In the genomic region with DNA sequence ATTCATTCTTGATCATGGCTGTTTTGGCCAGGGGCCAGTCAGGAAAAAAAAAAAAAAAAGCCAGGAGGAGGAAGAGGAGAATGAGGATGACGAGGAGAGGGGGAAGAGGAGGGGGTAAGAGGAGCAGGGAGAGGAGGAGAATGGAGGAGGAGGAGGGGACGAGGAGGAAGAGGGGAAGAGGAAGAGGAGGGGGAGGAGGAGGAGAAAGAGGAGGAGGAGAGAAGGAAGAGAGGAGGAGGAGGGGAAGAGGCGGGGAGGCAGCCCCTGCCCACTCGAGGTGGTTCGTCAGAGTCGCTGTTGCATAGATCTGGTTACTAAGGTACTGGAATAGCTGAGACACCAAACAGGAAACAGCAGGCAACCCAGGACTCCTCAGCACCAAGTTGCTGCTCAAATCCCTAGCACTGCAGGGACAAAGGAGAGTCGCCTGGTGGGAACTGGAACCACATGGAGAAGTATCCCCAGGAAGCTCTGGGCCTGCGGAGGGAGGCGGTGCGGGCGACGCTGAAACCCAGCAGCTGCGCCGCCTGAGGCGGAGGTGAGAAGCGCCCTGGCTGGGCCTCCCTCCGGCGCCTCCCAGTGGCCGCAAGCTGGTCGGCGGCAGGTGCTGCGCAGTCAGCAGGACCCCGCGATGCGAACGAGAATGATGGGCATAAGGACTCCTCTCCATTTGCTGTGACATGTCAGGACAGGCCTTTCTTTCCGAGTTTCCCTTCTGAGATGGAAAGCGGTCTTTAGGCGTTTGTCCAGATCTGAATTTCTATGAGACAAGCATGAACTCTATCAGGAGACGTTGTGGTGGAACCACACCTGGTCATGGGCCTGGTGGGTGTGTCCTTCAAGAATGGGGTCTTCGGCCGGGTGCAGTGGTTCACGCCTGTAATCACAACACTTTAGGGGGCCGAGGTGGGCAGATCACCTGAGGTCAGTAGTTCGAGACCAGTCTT, we compare ENCODE assay signal across 1 cellular context.
TF ChIP-seq lines count a peak whose summit lies in the region.

No MANE protein-coding gene starts in this region.

TF ChIP-seq in K562, 482 proteins besides CTCF, POLR2A, EP300 and RAD21 (continued from another document):
- TF ChIP-seq, protein P1, sequence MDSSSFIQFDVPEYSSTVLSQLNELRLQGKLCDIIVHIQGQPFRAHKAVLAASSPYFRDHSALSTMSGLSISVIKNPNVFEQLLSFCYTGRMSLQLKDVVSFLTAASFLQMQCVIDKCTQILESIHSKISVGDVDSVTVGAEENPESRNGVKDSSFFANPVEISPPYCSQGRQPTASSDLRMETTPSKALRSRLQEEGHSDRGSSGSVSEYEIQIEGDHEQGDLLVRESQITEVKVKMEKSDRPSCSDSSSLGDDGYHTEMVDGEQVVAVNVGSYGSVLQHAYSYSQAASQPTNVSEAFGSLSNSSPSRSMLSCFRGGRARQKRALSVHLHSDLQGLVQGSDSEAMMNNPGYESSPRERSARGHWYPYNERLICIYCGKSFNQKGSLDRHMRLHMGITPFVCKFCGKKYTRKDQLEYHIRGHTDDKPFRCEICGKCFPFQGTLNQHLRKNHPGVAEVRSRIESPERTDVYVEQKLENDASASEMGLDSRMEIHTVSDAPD (CRISPR knock-in tag; IDR thresholded peaks at IDR 0.05): no peak
- TF ChIP-seq SP2 (IDR thresholded peaks at IDR 0.05; ENCODE audit: extremely low read depth, low read depth, low read length, poor library complexity, severe bottlenecking) (no peak), RBM25 (IDR thresholded peaks at IDR 0.05; ENCODE audit: low read depth, low read length, severe bottlenecking) (no peak), CBFB (CRISPR knock-in tag; IDR thresholded peaks at IDR 0.05) (no peak), CREB1 (IDR thresholded peaks at IDR 0.05) (no peak), CREB1 (CRISPR knock-in tag; IDR thresholded peaks at IDR 0.05) (peak; percentile 72), DNMT1 (IDR thresholded peaks at IDR 0.05) (no peak), EWSR1 (IDR thresholded peaks at IDR 0.05; ENCODE audit: borderline replicate concordance, low read depth, partially characterized antibody) (no peak), POLR2B (IDR thresholded peaks at IDR 0.05; ENCODE audit: low read depth, partially characterized antibody) (no peak), RBM14 (IDR thresholded peaks at IDR 0.05; ENCODE audit: borderline replicate concordance, insufficient read depth, low read depth, low read length) (no peak)
- TF ChIP-seq, protein P2, sequence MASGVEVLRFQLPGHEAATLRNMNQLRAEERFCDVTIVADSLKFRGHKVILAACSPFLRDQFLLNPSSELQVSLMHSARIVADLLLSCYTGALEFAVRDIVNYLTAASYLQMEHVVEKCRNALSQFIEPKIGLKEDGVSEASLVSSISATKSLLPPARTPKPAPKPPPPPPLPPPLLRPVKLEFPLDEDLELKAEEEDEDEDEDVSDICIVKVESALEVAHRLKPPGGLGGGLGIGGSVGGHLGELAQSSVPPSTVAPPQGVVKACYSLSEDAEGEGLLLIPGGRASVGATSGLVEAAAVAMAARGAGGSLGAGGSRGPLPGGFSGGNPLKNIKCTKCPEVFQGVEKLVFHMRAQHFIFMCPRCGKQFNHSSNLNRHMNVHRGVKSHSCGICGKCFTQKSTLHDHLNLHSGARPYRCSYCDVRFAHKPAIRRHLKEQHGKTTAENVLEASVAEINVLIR (CRISPR knock-in tag; IDR thresholded peaks at IDR 0.05): no peak
- TF ChIP-seq, protein P3, sequence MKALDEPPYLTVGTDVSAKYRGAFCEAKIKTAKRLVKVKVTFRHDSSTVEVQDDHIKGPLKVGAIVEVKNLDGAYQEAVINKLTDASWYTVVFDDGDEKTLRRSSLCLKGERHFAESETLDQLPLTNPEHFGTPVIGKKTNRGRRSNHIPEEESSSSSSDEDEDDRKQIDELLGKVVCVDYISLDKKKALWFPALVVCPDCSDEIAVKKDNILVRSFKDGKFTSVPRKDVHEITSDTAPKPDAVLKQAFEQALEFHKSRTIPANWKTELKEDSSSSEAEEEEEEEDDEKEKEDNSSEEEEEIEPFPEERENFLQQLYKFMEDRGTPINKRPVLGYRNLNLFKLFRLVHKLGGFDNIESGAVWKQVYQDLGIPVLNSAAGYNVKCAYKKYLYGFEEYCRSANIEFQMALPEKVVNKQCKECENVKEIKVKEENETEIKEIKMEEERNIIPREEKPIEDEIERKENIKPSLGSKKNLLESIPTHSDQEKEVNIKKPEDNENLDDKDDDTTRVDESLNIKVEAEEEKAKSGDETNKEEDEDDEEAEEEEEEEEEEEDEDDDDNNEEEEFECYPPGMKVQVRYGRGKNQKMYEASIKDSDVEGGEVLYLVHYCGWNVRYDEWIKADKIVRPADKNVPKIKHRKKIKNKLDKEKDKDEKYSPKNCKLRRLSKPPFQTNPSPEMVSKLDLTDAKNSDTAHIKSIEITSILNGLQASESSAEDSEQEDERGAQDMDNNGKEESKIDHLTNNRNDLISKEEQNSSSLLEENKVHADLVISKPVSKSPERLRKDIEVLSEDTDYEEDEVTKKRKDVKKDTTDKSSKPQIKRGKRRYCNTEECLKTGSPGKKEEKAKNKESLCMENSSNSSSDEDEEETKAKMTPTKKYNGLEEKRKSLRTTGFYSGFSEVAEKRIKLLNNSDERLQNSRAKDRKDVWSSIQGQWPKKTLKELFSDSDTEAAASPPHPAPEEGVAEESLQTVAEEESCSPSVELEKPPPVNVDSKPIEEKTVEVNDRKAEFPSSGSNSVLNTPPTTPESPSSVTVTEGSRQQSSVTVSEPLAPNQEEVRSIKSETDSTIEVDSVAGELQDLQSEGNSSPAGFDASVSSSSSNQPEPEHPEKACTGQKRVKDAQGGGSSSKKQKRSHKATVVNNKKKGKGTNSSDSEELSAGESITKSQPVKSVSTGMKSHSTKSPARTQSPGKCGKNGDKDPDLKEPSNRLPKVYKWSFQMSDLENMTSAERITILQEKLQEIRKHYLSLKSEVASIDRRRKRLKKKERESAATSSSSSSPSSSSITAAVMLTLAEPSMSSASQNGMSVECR (CRISPR knock-in tag; IDR thresholded peaks at IDR 0.05): no peak
- TF ChIP-seq, protein P4, sequence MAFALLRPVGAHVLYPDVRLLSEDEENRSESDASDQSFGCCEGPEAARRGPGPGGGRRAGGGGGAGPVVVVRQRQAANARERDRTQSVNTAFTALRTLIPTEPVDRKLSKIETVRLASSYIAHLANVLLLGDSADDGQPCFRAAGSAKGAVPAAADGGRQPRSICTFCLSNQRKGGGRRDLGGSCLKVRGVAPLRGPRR (CRISPR knock-in tag; IDR thresholded peaks at IDR 0.05): no peak
- TF ChIP-seq, protein P5, sequence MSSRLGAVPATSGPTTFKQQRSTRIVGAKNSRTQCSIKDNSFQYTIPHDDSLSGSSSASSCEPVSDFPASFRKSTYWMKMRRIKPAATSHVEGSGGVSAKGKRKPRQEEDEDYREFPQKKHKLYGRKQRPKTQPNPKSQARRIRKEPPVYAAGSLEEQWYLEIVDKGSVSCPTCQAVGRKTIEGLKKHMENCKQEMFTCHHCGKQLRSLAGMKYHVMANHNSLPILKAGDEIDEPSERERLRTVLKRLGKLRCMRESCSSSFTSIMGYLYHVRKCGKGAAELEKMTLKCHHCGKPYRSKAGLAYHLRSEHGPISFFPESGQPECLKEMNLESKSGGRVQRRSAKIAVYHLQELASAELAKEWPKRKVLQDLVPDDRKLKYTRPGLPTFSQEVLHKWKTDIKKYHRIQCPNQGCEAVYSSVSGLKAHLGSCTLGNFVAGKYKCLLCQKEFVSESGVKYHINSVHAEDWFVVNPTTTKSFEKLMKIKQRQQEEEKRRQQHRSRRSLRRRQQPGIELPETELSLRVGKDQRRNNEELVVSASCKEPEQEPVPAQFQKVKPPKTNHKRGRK (tag; IDR thresholded peaks at IDR 0.05): peak; percentile 97
- TF ChIP-seq, protein P6, sequence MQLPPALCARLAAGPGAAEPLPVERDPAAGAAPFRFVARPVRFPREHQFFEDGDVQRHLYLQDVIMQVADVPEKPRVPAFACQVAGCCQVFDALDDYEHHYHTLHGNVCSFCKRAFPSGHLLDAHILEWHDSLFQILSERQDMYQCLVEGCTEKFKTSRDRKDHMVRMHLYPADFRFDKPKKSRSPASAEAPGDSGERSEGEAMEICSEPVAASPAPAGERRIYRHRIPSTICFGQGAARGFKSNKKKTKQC (CRISPR knock-in tag; IDR thresholded peaks at IDR 0.05): 0 out of 2 replicates have a peak, but pooled peaks have one; percentile 32
